In the genomic region with DNA sequence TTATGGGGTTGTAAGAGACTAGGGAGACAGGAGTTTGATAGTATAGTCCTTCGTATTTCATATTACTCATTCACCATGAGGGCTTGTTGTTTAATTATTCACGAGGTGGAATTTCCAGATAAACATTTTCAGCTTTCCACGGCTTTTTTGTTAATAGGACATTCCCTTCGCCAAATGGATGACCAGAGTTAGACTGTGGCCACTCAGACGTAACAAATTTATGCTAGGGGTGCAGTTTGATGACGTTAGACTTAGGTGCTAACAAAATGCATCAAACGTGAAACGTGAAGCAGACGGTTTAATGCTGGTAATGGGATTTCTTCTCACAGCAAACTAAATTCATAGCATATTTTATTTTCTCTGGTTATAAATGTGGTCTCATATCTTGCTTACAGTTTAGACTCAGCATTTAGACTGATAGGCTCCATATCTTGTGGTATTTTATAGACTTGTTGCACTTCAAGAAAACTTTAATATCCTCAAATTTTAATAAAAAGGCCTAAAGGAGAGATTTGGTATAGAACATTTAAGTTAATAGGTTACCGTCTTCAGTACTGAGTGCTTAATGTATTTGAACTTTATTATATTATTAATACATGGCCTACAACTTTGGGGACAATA, we compare ENCODE assay signal across 8 cellular contexts. TPM values are rescaled to one million over a fixed set of nuclear protein-coding genes. Genes with fewer than 3 reads are reported as not detected.
A peak's percentile ranks its signal among the peaks of the same experiment; 100 is the strongest.
DNase-seq lines count a peak whose midpoint lies in the region; ATAC-seq and TF ChIP-seq lines count a peak whose summit lies in the region.

No MANE protein-coding gene starts in this region.

- H3K27me3 Mint-ChIP-seq in naive thymus-derived CD4-positive, alpha-beta T cell, result peaks cover 0 to 4% (median 0%) of the 10 kb centered on the region in 5 donors

- in situ Hi-C loops in brain microvascular endothelial cell (cut with HindIII; ENCODE audit: low pct_ligation_motif_present, low sequenced_read_pairs), result no loop called here

- H3K4me3 ChIP-seq in brain microvascular endothelial cell (ENCODE audit: low read depth, low read length), result peak overlapping the region; percentile 92
- peak overlapping the region; percentile 30 for H3K4me3 ChIP-seq in naive thymus-derived CD4-positive, alpha-beta T cell (ENCODE audit: low read length)

- DNase-seq in DMS114 treated with DMSO at 0.1 percent for 48 hours (lab: John Stamatoyannopoulos, UW; ENCODE audit: unreplicated experiment) (peak; percentile 59), brain microvascular endothelial cell (peak; percentile 12), islet precursor cell (no peak), GOT3 (lab: John Stamatoyannopoulos, UW) (no peak)
- no peak for DNase-seq in naive thymus-derived CD4-positive, alpha-beta T cell

- intact Hi-C loops in naive thymus-derived CD4-positive, alpha-beta T cell (cut with micrococcal nuclease), result loop anchor here (2.0 to 10.0 kb wide), 4 partner anchors 36 to 1809 kb away; a partner anchor contains a TSS

- H3K9me3 Mint-ChIP-seq in naive thymus-derived CD4-positive, alpha-beta T cell, result peaks cover 0 to 5% (median 0%) of the 10 kb centered on the region in 11 donors

- no peaks in the 10 kb centered on the region for H3K9me3 ChIP-seq in KOPT-K1 (ENCODE audit: insufficient read depth, low read length, poor library complexity, severe bottlenecking)
- no peaks in the 10 kb centered on the region for H3K9me3 ChIP-seq in naive thymus-derived CD4-positive, alpha-beta T cell (ENCODE audit: control insufficient read depth in 2 of 3, low read length in 3 of 3)

- H3K4me1 Mint-ChIP-seq in naive thymus-derived CD4-positive, alpha-beta T cell, result peaks cover 44 to 78% (median 74%) of the 10 kb centered on the region in 7 donors

- H3K4me1 ChIP-seq in naive thymus-derived CD4-positive, alpha-beta T cell (ENCODE audit: control insufficient read depth in 2 of 2, insufficient read depth in 2 of 2, low read length in 2 of 2), result peaks cover 22 to 44% of the 10 kb centered on the region in 2 donors

- peaks cover 6 to 36% (median 32%) of the 10 kb centered on the region in 5 donors for H3K36me3 Mint-ChIP-seq in naive thymus-derived CD4-positive, alpha-beta T cell

- no peaks in the 10 kb centered on the region for H3K27me3 ChIP-seq in brain microvascular endothelial cell (replicated peaks)
- H3K27me3 ChIP-seq in naive thymus-derived CD4-positive, alpha-beta T cell (ENCODE audit: control insufficient read depth in 2 of 2, insufficient read depth in 2 of 2, low read length in 2 of 2), result no peaks in the 10 kb centered on the region

- TF ChIP-seq CTCF in brain microvascular endothelial cell (IDR thresholded peaks at IDR 0.05; ENCODE audit: low read depth, low read length, missing control alignments), result no peak

- H3K27ac ChIP-seq in KOPT-K1 (ENCODE audit: low read depth, low read length, poor library complexity, severe bottlenecking) (peak overlapping the region; percentile 13), brain microvascular endothelial cell (no peak overlapping the region)
- peak overlapping the region; percentile 30 for H3K27ac ChIP-seq in naive thymus-derived CD4-positive, alpha-beta T cell (ENCODE audit: low read depth, low read length)

- H3K36me3 ChIP-seq in KOPT-K1 (ENCODE audit: insufficient read depth, low read length), result peaks cover 63% of the 10 kb centered on the region
- peaks cover 29% of the 10 kb centered on the region for H3K36me3 ChIP-seq in brain microvascular endothelial cell (replicated peaks)
- peaks cover 3 to 28% (median 7%) of the 10 kb centered on the region in 3 experiments for H3K36me3 ChIP-seq in naive thymus-derived CD4-positive, alpha-beta T cell (ENCODE audit: control insufficient read depth in 2 of 3, insufficient read depth in 3 of 3, low read length in 3 of 3)

- POLR2A ChIA-PET in naive thymus-derived CD4-positive, alpha-beta T cell (lab: Charles Lee), result no interaction called here

- CTCF ChIA-PET in naive thymus-derived CD4-positive, alpha-beta T cell (lab: Charles Lee), result no interaction called here

- peak overlapping the region in 8 of 9 donors; percentile 22 to 98 (median 80) for H3K27ac Mint-ChIP-seq in naive thymus-derived CD4-positive, alpha-beta T cell

- peak overlapping the region; percentile 91 to 100 (median 98) for H3K4me3 Mint-ChIP-seq in naive thymus-derived CD4-positive, alpha-beta T cell

- ATAC-seq in naive thymus-derived CD4-positive, alpha-beta T cell, result no peak
- no peak for ATAC-seq in HG02798 (IDR thresholded peaks at IDR 0.05; ENCODE audit: poor library complexity, unreplicated experiment)
- ATAC-seq in HG02759 (IDR thresholded peaks at IDR 0.05; ENCODE audit: unreplicated experiment), result no peak

RNA-seq across cellular contexts. Expression of a gene that starts 2.3 kb away (rescaled TPM):
- total RNA-seq in naive thymus-derived CD4-positive, alpha-beta T cell, result 100 to 1,000 TPM; 207 to 299 (median 227) TPM
- polyA plus RNA-seq in naive thymus-derived CD4-positive, alpha-beta T cell, result 100 to 1,000 TPM in 1 of 2 donors, 10 to 100 TPM in 1; 96.9 to 154 TPM

RNA-seq across cellular contexts. Expression of a gene that starts 51.9 kb away (rescaled TPM):
- 10 to 100 TPM in 2 of 5 experiments, 1 to 10 TPM in 3; 3.0 to 20.8 (median 9.9) TPM for total RNA-seq in naive thymus-derived CD4-positive, alpha-beta T cell
- 1 to 10 TPM; 5.3 to 6.9 TPM for polyA plus RNA-seq in naive thymus-derived CD4-positive, alpha-beta T cell

Comparison
In these comparisons a context has a peak if more than half of its experiments do, and no peak if none do; other contexts are left out.
1. DNase-seq: peak in DMS114 treated with DMSO at 0.1 percent for 48 hours (single experiment) and brain microvascular endothelial cell (single experiment); none in naive thymus-derived CD4-positive, alpha-beta T cell (0 of 9), islet precursor cell (single experiment) and GOT3 (single experiment).